In genomic region chr4:166501941-166502382, GRCh38 we compare ENCODE assay signal across 9 cellular contexts.
DNase-seq lines count a peak whose midpoint lies in the region; ATAC-seq lines count a peak whose summit lies in the region.
"Had no signal": no experiment of that assay in that cellular context is flagged by ENCODE, and none has a peak within 500 bp of the region (broad histone marks: within the 10 kb centered on the region; RNA-seq: fewer than 3 reads in every experiment).

No MANE protein-coding gene starts in this region.

- no peak overlapping the region for H3K4me2 ChIP-seq in neuronal stem cell (ENCODE audit: insufficient read depth, low read length, poor library complexity, severe bottlenecking)

- no peaks in the 10 kb centered on the region for H3K27me3 ChIP-seq in neuronal stem cell (ENCODE audit: control insufficient read depth in 3 of 3, insufficient read depth in 3 of 3, low read depth in 1 of 3, low read length in 3 of 3)

- no peak overlapping the region for H2AK5ac ChIP-seq in neuronal stem cell (ENCODE audit: low read depth, low read length)

- no peak overlapping the region for H3K4me3 ChIP-seq in neuronal stem cell (ENCODE audit: low read length in 2 of 2)

- no peak overlapping the region for H2BK5ac ChIP-seq in neuronal stem cell (ENCODE audit: low read length)

- ATAC-seq in GM18907 (IDR thresholded peaks at IDR 0.05; ENCODE audit: unreplicated experiment) (peak; percentile 71), HG03045 (IDR thresholded peaks at IDR 0.05; ENCODE audit: unreplicated experiment) (peak; percentile 46), GM19351 (IDR thresholded peaks at IDR 0.05; ENCODE audit: unreplicated experiment) (no peak)

- H3K27ac ChIP-seq in neuronal stem cell (replicated peaks; ENCODE audit: low read length), result no peak overlapping the region
- H3K27ac ChIP-seq: epithelial cell of prostate had no signal

- H3K14ac ChIP-seq in neuronal stem cell (ENCODE audit: low read length), result no peak overlapping the region

- intact Hi-C loops in activated CD4-positive, alpha-beta T cell treated with anti-CD3 and anti-CD28 coated beads, Interleukin-2, amount 10 ng/mL, durations not matched to agents 24 days and 14 days (cut with micrococcal nuclease), result no loop called here

- H3K4me1 Mint-ChIP-seq in activated CD4-positive, alpha-beta T cell treated with anti-CD3 and anti-CD28 coated beads, Interleukin-2, amount 10 ng/mL, durations not matched to agents 24 days and 14 days, result no peaks in the 10 kb centered on the region

- no peak overlapping the region for H3K9ac ChIP-seq in neuronal stem cell (ENCODE audit: low read depth, low read length, poor library complexity)

- H2AFZ ChIP-seq in neuronal stem cell (ENCODE audit: low read length), result peak overlapping the region; percentile 77

- H3K18ac ChIP-seq in neuronal stem cell (ENCODE audit: low read length), result peak overlapping the region; percentile 61

- H3K23ac ChIP-seq in neuronal stem cell (ENCODE audit: low read depth, low read length, poor library complexity), result no peak overlapping the region

- no peak overlapping the region for H2BK12ac ChIP-seq in neuronal stem cell (ENCODE audit: low read length)

- no CpG with 5 or more reads among the region's 13 CpGs for WGBS in neuronal stem cell (ENCODE audit: extremely low coverage in 2 of 2, insufficient read length in 2 of 2, insufficient replicate concordance in 1 of 2), 2 donors

- peaks cover 2 to 3% of the 10 kb centered on the region in 2 donors for H3K4me1 ChIP-seq in neuronal stem cell (ENCODE audit: control insufficient read depth in 2 of 2, insufficient read depth in 1 of 2, low read depth in 1 of 2, low read length in 2 of 2)

- no peaks in the 10 kb centered on the region for H3K79me1 ChIP-seq in neuronal stem cell (ENCODE audit: low read depth, low read length)

- H3K27ac Mint-ChIP-seq in activated CD4-positive, alpha-beta T cell treated with anti-CD3 and anti-CD28 coated beads, Interleukin-2, amount 10 ng/mL, durations not matched to agents 24 days and 14 days, result no peak overlapping the region

- no peaks in the 10 kb centered on the region for H3K27me3 Mint-ChIP-seq in activated CD4-positive, alpha-beta T cell treated with anti-CD3 and anti-CD28 coated beads, Interleukin-2, amount 10 ng/mL, durations not matched to agents 24 days and 14 days

- H3K36me3 Mint-ChIP-seq in activated CD4-positive, alpha-beta T cell treated with anti-CD3 and anti-CD28 coated beads, Interleukin-2, amount 10 ng/mL, durations not matched to agents 24 days and 14 days (ENCODE audit: low read depth), result no peaks in the 10 kb centered on the region

- H2BK15ac ChIP-seq in neuronal stem cell (ENCODE audit: low read length), result no peak overlapping the region

- H4K91ac ChIP-seq in neuronal stem cell (ENCODE audit: low read depth, low read length, poor library complexity), result no peak overlapping the region

- no peaks in the 10 kb centered on the region for H3K9me3 ChIP-seq in neuronal stem cell (replicated peaks in 1 of 2; ENCODE audit: control insufficient read depth in 2 of 2, insufficient read depth in 1 of 2, low read depth in 1 of 2, low read length in 2 of 2)

- no peak overlapping the region for H3K4ac ChIP-seq in neuronal stem cell (ENCODE audit: low read length)

- peak overlapping the region; percentile 88 for H4K8ac ChIP-seq in neuronal stem cell (ENCODE audit: low read depth, low read length)

- H3K36me3 ChIP-seq in neuronal stem cell (replicated peaks in 1 of 2; ENCODE audit: control insufficient read depth in 2 of 2, insufficient read depth in 2 of 2, low read length in 2 of 2), result no peaks in the 10 kb centered on the region

- no peaks in the 10 kb centered on the region for H3K9me3 Mint-ChIP-seq in activated CD4-positive, alpha-beta T cell treated with anti-CD3 and anti-CD28 coated beads, Interleukin-2, amount 10 ng/mL, durations not matched to agents 24 days and 14 days

- DNase-seq in astrocyte of the hippocampus (ENCODE audit: low read depth, low spot score) (peak; percentile 11), neuronal stem cell (ENCODE audit: low spot score) (peak; percentile 14), GM03348 (ENCODE audit: low spot score) (no peak), NCI-H1092 treated with DMSO at 0.1 percent for 48 hours (lab: John Stamatoyannopoulos, UW) (no peak)
- DNase-seq in activated CD4-positive, alpha-beta T cell treated with anti-CD3 and anti-CD28 coated beads, Interleukin-2, amount 10 ng/mL, durations not matched to agents 24 days and 14 days, result no peak

- no peak overlapping the region for H3K4me3 Mint-ChIP-seq in activated CD4-positive, alpha-beta T cell treated with anti-CD3 and anti-CD28 coated beads, Interleukin-2, amount 10 ng/mL, durations not matched to agents 24 days and 14 days

- H2BK120ac ChIP-seq in neuronal stem cell (ENCODE audit: low read depth, low read length), result no peak overlapping the region

Comparison
In these comparisons a context has a peak if more than half of its experiments do, and no peak if none do; other contexts are left out.
1. DNase-seq: peak in astrocyte of the hippocampus (single experiment) and neuronal stem cell (single experiment); none in activated CD4-positive, alpha-beta T cell treated with anti-CD3 and anti-CD28 coated beads, Interleukin-2, amount 10 ng/mL, durations not matched to agents 24 days and 14 days (single experiment), GM03348 (single experiment) and NCI-H1092 treated with DMSO at 0.1 percent for 48 hours (single experiment).